Comparison of ENCODE assay signal across 28 cellular contexts in the genomic region with DNA sequence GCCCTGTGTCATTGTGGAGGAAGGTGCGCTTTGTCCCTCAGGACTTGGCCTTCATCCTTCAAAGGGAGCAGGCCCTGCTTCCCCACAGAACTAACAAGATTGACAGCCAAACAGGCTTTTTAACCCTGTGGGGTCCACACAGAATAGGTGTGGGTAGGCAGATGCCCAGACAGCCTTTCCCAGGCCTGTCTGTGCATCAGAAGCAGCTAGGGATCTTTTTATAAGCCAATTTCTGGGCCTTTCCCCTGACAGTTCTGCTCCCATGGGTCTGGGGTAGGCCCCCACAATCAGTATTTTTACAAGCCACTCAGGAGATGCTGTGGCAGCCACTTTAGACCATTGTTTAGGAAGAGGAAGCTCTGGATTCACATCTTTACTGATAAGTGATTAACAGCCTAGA.
"Had no signal": no experiment of that assay in that cellular context is flagged by ENCODE, and none has a peak within 500 bp of the region (broad histone marks: within the 10 kb centered on the region; RNA-seq: fewer than 3 reads in every experiment).

No MANE protein-coding gene starts in this region.

- H3K9me3 ChIP-seq: neutrophil, pancreas, psoas muscle, right lobe of liver, thoracic aorta, thyroid gland, upper lobe of left lung had no signal

- H3K9me3 Mint-ChIP-seq: naive B cell; naive thymus-derived CD8-positive, alpha-beta T cell; natural killer cell treated with Interleukin-12 subunit alpha and Interleukin-12 subunit beta and Interleukin-15 and Interleukin-18, amount 100 ng/mL, for 72 hours; neural crest cell; stimulated activated memory B cell treated with anti-CD40 and anti-IgM and Interleukin-4, amounts not matched to agents 10 μg/mL and 1 μg/mL and 100 μg/mL, for 72 hours; stimulated activated naive CD8-positive, alpha-beta T cell treated with anti-CD3 and anti-CD28 coated beads, Interleukin-15, amount 100 ng/mL, for 72 hours had no signal

- H3K27ac Mint-ChIP-seq: natural killer cell treated with Interleukin-12 subunit alpha and Interleukin-12 subunit beta and Interleukin-15 and Interleukin-18, amount 100 ng/mL, for 72 hours; nephron progenitor cell; stimulated activated memory B cell treated with anti-CD40 and anti-IgM and Interleukin-4, amounts not matched to agents 10 μg/mL and 1 μg/mL and 100 μg/mL, for 72 hours; stimulated activated naive CD8-positive, alpha-beta T cell treated with anti-CD3 and anti-CD28 coated beads, Interleukin-15, amount 100 ng/mL, for 72 hours had no signal

- H3K4me2 ChIP-seq: smooth muscle cell had no signal

- H3K27ac ChIP-seq: neutrophil, pancreas, psoas muscle, right lobe of liver, skin epidermis, spleen, thoracic aorta, thyroid gland, tibial nerve, upper lobe of left lung had no signal

- ATAC-seq: naive thymus-derived CD8-positive, alpha-beta T cell; natural killer cell treated with Interleukin-12 subunit alpha and Interleukin-12 subunit beta and Interleukin-15 and Interleukin-18, amount 100 ng/mL, for 72 hours; pancreas; psoas muscle; right cardiac atrium; right lobe of liver; stimulated activated memory B cell treated with anti-CD40 and anti-IgM and Interleukin-4, amounts not matched to agents 10 μg/mL and 1 μg/mL and 100 μg/mL, for 72 hours; stimulated activated naive CD8-positive, alpha-beta T cell treated with anti-CD3 and anti-CD28 coated beads, Interleukin-15, amount 100 ng/mL, for 72 hours; stimulated activated naive CD8-positive, alpha-beta T cell treated with anti-CD3 and anti-CD28 coated beads, Interleukin-15, Interleukin-2, amounts not matched to agents 100 U/mL and 50 U/mL, for 24 hours had no signal

- H3K27me3 Mint-ChIP-seq: stimulated activated naive CD8-positive, alpha-beta T cell treated with anti-CD3 and anti-CD28 coated beads, Interleukin-15, amount 100 ng/mL, for 72 hours had no signal

- H3K4me3 Mint-ChIP-seq: naive B cell; naive thymus-derived CD8-positive, alpha-beta T cell; natural killer cell treated with Interleukin-12 subunit alpha and Interleukin-12 subunit beta and Interleukin-15 and Interleukin-18, amount 100 ng/mL, for 72 hours; nephron progenitor cell; neural crest cell; stimulated activated memory B cell treated with anti-CD40 and anti-IgM and Interleukin-4, amounts not matched to agents 10 μg/mL and 1 μg/mL and 100 μg/mL, for 72 hours; stimulated activated naive CD8-positive, alpha-beta T cell treated with anti-CD3 and anti-CD28 coated beads, Interleukin-15, amount 100 ng/mL, for 72 hours had no signal

- H3K36me3 ChIP-seq: neutrophil, pancreas, right lobe of liver, spleen, thoracic aorta, thyroid gland, tibial nerve, upper lobe of left lung had no signal

- H3K4me3 ChIP-seq: pancreas, psoas muscle, right lobe of liver, skin epidermis, smooth muscle cell, spleen, thoracic aorta, thyroid gland, tibial nerve, upper lobe of left lung had no signal

- H3K27me3 ChIP-seq: pancreas, right lobe of liver, thyroid gland, tibial nerve, upper lobe of left lung had no signal

- DNase-seq: naive B cell; naive thymus-derived CD8-positive, alpha-beta T cell; nephron progenitor cell; nucleus accumbens; pancreas; psoas muscle; right cardiac atrium; right lobe of liver; spleen; stimulated activated CD4-positive, alpha-beta T cell treated with anti-CD3 and anti-CD28 coated beads, Interleukin-12 subunit alpha, Interleukin-12 subunit beta, amount 100 ng/mL, for 4 hours; stimulated activated CD4-positive, alpha-beta T cell treated with anti-CD3 and anti-CD28 coated beads, Interleukin-1b, Interleukin-23, amount 100 ng/mL, for 48 hours; stimulated activated CD4-positive, alpha-beta T cell treated with anti-CD3 and anti-CD28 coated beads, Interleukin-4, amount 100 ng/mL, for 1 hour; stimulated activated CD4-positive, alpha-beta T cell treated with anti-CD3 and anti-CD28 coated beads, Interleukin-4, amount 100 ng/mL, for 4 hours; stimulated activated CD8-positive, alpha-beta memory T cell treated with anti-CD3 and anti-CD28 coated beads, Interleukin-4, amount 100 ng/mL, for 48 hours; stimulated activated naive CD4-positive, alpha-beta T cell; stimulated activated naive CD8-positive, alpha-beta T cell treated with anti-CD3 and anti-CD28 coated beads, Interleukin-15, amount 100 ng/mL, for 72 hours; stimulated activated naive CD8-positive, alpha-beta T cell treated with anti-CD3 and anti-CD28 coated beads, Interleukin-15, Interleukin-2, amounts not matched to agents 100 U/mL and 50 U/mL, for 24 hours; thyroid gland; trophoblast cell; upper lobe of left lung had no signal

- H3K4me1 ChIP-seq: pancreas, psoas muscle, right lobe of liver, spleen, thyroid gland, tibial nerve, upper lobe of left lung had no signal

- H3K36me3 Mint-ChIP-seq: naive B cell; naive thymus-derived CD8-positive, alpha-beta T cell; natural killer cell treated with Interleukin-12 subunit alpha and Interleukin-12 subunit beta and Interleukin-15 and Interleukin-18, amount 100 ng/mL, for 72 hours; stimulated activated memory B cell treated with anti-CD40 and anti-IgM and Interleukin-4, amounts not matched to agents 10 μg/mL and 1 μg/mL and 100 μg/mL, for 72 hours had no signal
